In genomic region chr1:207022996-207023679, GRCh38 we compare ENCODE assay signal across 23 cellular contexts. TPM values are rescaled to one million over a fixed set of nuclear protein-coding genes. Genes with fewer than 3 reads are reported as not detected.
DNase-seq lines count a peak whose midpoint lies in the region; ATAC-seq, FAIRE-seq and TF ChIP-seq lines count a peak whose summit lies in the region.
"Had no signal": no experiment of that assay in that cellular context is flagged by ENCODE, and none has a peak within 500 bp of the region (broad histone marks: within the 10 kb centered on the region; RNA-seq: fewer than 3 reads in every experiment).

No MANE protein-coding gene starts in this region.

- H3K36me3 ChIP-seq in RWPE2 (ENCODE audit: low read depth), result peaks cover 70% of the 10 kb centered on the region
- no peaks in the 10 kb centered on the region for H3K36me3 ChIP-seq in osteoblast (ENCODE audit: insufficient read depth, low read length)
- H3K36me3 ChIP-seq: cardiac muscle cell, neutrophil, SJSA1 had no signal

- no peaks in the 10 kb centered on the region for H3K4me1 Mint-ChIP-seq in stimulated activated memory B cell treated with anti-CD40 and anti-IgM and Interleukin-4, amounts not matched to agents 10 μg/mL and 1 μg/mL and 100 μg/mL, for 72 hours
- H3K4me1 Mint-ChIP-seq: CD4-positive, CD25-positive, alpha-beta regulatory T cell had no signal

- H3K4me2 ChIP-seq in A549 (no peak overlapping the region), osteoblast (ENCODE audit: insufficient read depth, low read length) (no peak overlapping the region)

- H3K36me3 Mint-ChIP-seq in stimulated activated memory B cell treated with anti-CD40 and anti-IgM and Interleukin-4, amounts not matched to agents 10 μg/mL and 1 μg/mL and 100 μg/mL, for 72 hours, result no peaks in the 10 kb centered on the region
- H3K36me3 Mint-ChIP-seq: CD4-positive, CD25-positive, alpha-beta regulatory T cell had no signal

- TF ChIP-seq POLR2A in A549 (IDR thresholded peaks at IDR 0.05; ENCODE audit: low read length), result no peak

- CTCF ChIA-PET in A549 (lab: Yijun Ruan, JAX), result interaction anchor here (0.6 to 4.1 kb wide), 9 partner anchors 9 to 300 kb away, joined by 3 to 17 read pairs (median 5); partner anchors contain the start of gene C1orf116

- H3K9me3 ChIP-seq in A549, result no peaks in the 10 kb centered on the region
- H3K9me3 ChIP-seq in RWPE2 (ENCODE audit: severe bottlenecking), result no peaks in the 10 kb centered on the region
- no peaks in the 10 kb centered on the region for H3K9me3 ChIP-seq in osteoblast (ENCODE audit: low read depth, low read length)
- H3K9me3 ChIP-seq: mucosa of descending colon, neutrophil, SJSA1 had no signal

- DNase-seq in A549 (ENCODE audit: low read depth in 1 of 2, low spot score in 1 of 2) (no peak), RWPE2 (ENCODE audit: low spot score) (no peak), foreskin keratinocyte (no peak), osteoblast (ENCODE audit: insufficient read length, low spot score, missing footprints) (peak; percentile 13), GF-D8 (lab: John Stamatoyannopoulos, UW) (no peak), 8988T (no peak)
- DNase-seq: activated CD8-positive, alpha-beta memory T cell treated with anti-CD3 and anti-CD28 coated beads, Interleukin-2, amount 50 U/mL, for 4 hours; activated effector memory CD4-positive, alpha-beta T cell treated with anti-CD3 and anti-CD28 coated beads, Interleukin-2, amount 50 U/mL, for 16 hours; CD4-positive, CD25-positive, alpha-beta regulatory T cell; DMS153; foreskin melanocyte; mucosa of descending colon; NCI-H146; NCI-H2171; NCI-H69 had no signal

- H3K4me1 ChIP-seq in A549 (peaks cover 93% of the 10 kb centered on the region), RWPE2 (ENCODE audit: insufficient read depth, poor library complexity, severe bottlenecking) (peaks cover 71% of the 10 kb centered on the region), foreskin keratinocyte (peaks cover 67% of the 10 kb centered on the region), osteoblast (ENCODE audit: insufficient read depth, low read length) (peaks cover 52% of the 10 kb centered on the region)

- TF ChIP-seq RAD21 in A549 (conservative IDR thresholded peaks at IDR 0.05 in 1 of 2, IDR thresholded peaks at IDR 0.05 in 1 of 2), result no peak

- no peaks in the 10 kb centered on the region for H3K27me3 ChIP-seq in RWPE2 (ENCODE audit: insufficient read depth, poor library complexity, severe bottlenecking)
- no peaks in the 10 kb centered on the region for H3K27me3 ChIP-seq in foreskin keratinocyte
- no peaks in the 10 kb centered on the region for H3K27me3 ChIP-seq in osteoblast (ENCODE audit: insufficient read depth, low read length)
- H3K27me3 ChIP-seq: cardiac muscle cell, neutrophil, SJSA1 had no signal

- 96% methylated on average over 5 of the region's 8 CpGs for WGBS in A549 (ENCODE audit: missing lambda C conversion rate)

- POLR2A ChIA-PET in A549 (lab: Yijun Ruan, JAX), result no interaction called here

- H3K27ac Mint-ChIP-seq in stimulated activated memory B cell treated with anti-CD40 and anti-IgM and Interleukin-4, amounts not matched to agents 10 μg/mL and 1 μg/mL and 100 μg/mL, for 72 hours, result no peak overlapping the region
- H3K27ac Mint-ChIP-seq: CD4-positive, CD25-positive, alpha-beta regulatory T cell; T-helper 1 cell treated with Interleukin-12 subunit alpha and Interleukin-12 subunit beta and Interleukin-4 antibody, amounts not matched to agents 30 μg/mL and 1 μg/mL, for 36 hours had no signal

- H3K4me3 ChIP-seq in A549, result no peak overlapping the region
- H3K4me3 ChIP-seq in RWPE2 (ENCODE audit: severe bottlenecking), result no peak overlapping the region
- H3K4me3 ChIP-seq in osteoblast (ENCODE audit: insufficient read depth, low read length), result no peak overlapping the region
- H3K4me3 ChIP-seq: cardiac muscle cell, mucosa of descending colon, SJSA1 had no signal

- no peaks in the 10 kb centered on the region for H3K9me3 Mint-ChIP-seq in stimulated activated memory B cell treated with anti-CD40 and anti-IgM and Interleukin-4, amounts not matched to agents 10 μg/mL and 1 μg/mL and 100 μg/mL, for 72 hours
- H3K9me3 Mint-ChIP-seq: T-helper 1 cell treated with Interleukin-12 subunit alpha and Interleukin-12 subunit beta and Interleukin-4 antibody, amounts not matched to agents 30 μg/mL and 1 μg/mL, for 36 hours had no signal

- H2AFZ ChIP-seq in osteoblast (ENCODE audit: low read length), result no peak overlapping the region

- H4K20me1 ChIP-seq in osteoblast (ENCODE audit: insufficient read depth, low read length), result no peaks in the 10 kb centered on the region

- no peak for TF ChIP-seq CTCF in A549 (IDR thresholded peaks at IDR 0.05)
- no peak for TF ChIP-seq CTCF in RWPE2 (IDR thresholded peaks at IDR 0.05; ENCODE audit: poor library complexity, severe bottlenecking)
- no peak for TF ChIP-seq CTCF in foreskin keratinocyte (conservative IDR thresholded peaks at IDR 0.05)
- TF ChIP-seq CTCF in osteoblast (IDR thresholded peaks at IDR 0.05; ENCODE audit: extremely low read depth, low read depth, low read length), result no peak

- no peak for ATAC-seq in A549
- ATAC-seq in RWPE2 (ENCODE audit: low read depth), result no peak
- no peak for ATAC-seq in foreskin keratinocyte
- ATAC-seq in stimulated activated memory B cell treated with anti-CD40 and anti-IgM and Interleukin-4, amounts not matched to agents 10 μg/mL and 1 μg/mL and 100 μg/mL, for 72 hours, result no peak
- ATAC-seq in HG03565 (IDR thresholded peaks at IDR 0.05; ENCODE audit: unreplicated experiment), result no peak
- ATAC-seq: mucosa of descending colon had no signal

- FAIRE-seq in A549 (lab: Jason Lieb, UNC), result no peak
- FAIRE-seq: GM12891 had no signal

- H3K27me3 Mint-ChIP-seq in stimulated activated memory B cell treated with anti-CD40 and anti-IgM and Interleukin-4, amounts not matched to agents 10 μg/mL and 1 μg/mL and 100 μg/mL, for 72 hours, result peaks cover 72% of the 10 kb centered on the region

- peak overlapping the region; percentile 86 to 89; a peak in 4 of 6 replicates for H3K27ac ChIP-seq in A549
- H3K27ac ChIP-seq in RWPE2 (ENCODE audit: poor library complexity, severe bottlenecking), result peak overlapping the region; percentile 97
- H3K27ac ChIP-seq in foreskin keratinocyte, result peak overlapping the region; percentile 93
- H3K27ac ChIP-seq in osteoblast (ENCODE audit: low read depth, low read length), result no peak overlapping the region
- H3K27ac ChIP-seq: neutrophil, SJSA1 had no signal

- no peak for TF ChIP-seq EP300 in A549 (IDR thresholded peaks at IDR 0.05)

- H3K79me2 ChIP-seq in osteoblast (ENCODE audit: insufficient read depth, low read length), result no peaks in the 10 kb centered on the region

- H3K4me3 Mint-ChIP-seq in stimulated activated memory B cell treated with anti-CD40 and anti-IgM and Interleukin-4, amounts not matched to agents 10 μg/mL and 1 μg/mL and 100 μg/mL, for 72 hours, result no peak overlapping the region
- H3K4me3 Mint-ChIP-seq: CD4-positive, CD25-positive, alpha-beta regulatory T cell; T-helper 1 cell treated with Interleukin-12 subunit alpha and Interleukin-12 subunit beta and Interleukin-4 antibody, amounts not matched to agents 30 μg/mL and 1 μg/mL, for 36 hours had no signal

TF ChIP-seq in A549, 52 proteins besides CTCF, POLR2A, EP300 and RAD21 (continues in another document):
- no peak for TF ChIP-seq HMGXB4 (CRISPR knock-in tag; IDR thresholded peaks at IDR 0.05; ENCODE audit: borderline replicate concordance)

RNA-seq across cellular contexts. Expression of gene C1orf116, which starts 9.4 kb away (rescaled TPM):
- polyA plus RNA-seq in A549 (2011; rRNA removed), result 2.0 and 2.2 TPM in 2 replicates
- 1.2 TPM in 2 replicates for polyA plus RNA-seq in A549 (2012; cell fraction: cytosol; rRNA removed)
- polyA plus RNA-seq in A549 (2012; cell fraction: nucleus; rRNA removed), result 1.9 and 2.7 TPM in 2 replicates
- polyA plus RNA-seq in A549 (2017; fragmentation: RNase III; extraction: RNeasy Plus Mini Kit Qiagen cat#74134 plus additional on column Dnase treatment), result 3.2 to 3.6 TPM (median 3.4 TPM) in 3 replicates
- 2.9 and 3.7 TPM in 2 replicates for polyA minus RNA-seq in A549 (2011; rRNA and poly(A)+ RNA removed)
- 76.9 and 78.2 TPM in 2 replicates for total RNA-seq in foreskin keratinocyte
- polyA plus RNA-seq in foreskin keratinocyte, result 56.6 and 69.5 TPM in 2 replicates
- not detected in 2 replicates for total RNA-seq in osteoblast
- total RNA-seq: dermis microvascular lymphatic vessel endothelial cell had no signal
- polyA plus RNA-seq: CD4-positive, CD25-positive, alpha-beta regulatory T cell had no signal

RNA-seq across cellular contexts. Expression of gene YOD1, which starts 27.9 kb away (rescaled TPM):
- polyA plus RNA-seq in A549 (2011; rRNA removed) (6.9 and 7.0 TPM in 2 replicates), A549 (2017; fragmentation: RNase III; extraction: RNeasy Plus Mini Kit Qiagen cat#74134 plus additional on column Dnase treatment) (9.5 to 10.3 TPM (median 10.3 TPM) in 3 replicates), foreskin keratinocyte (1.8 and 2.3 TPM in 2 replicates)
- 1.5 and 1.7 TPM in 2 replicates for polyA plus RNA-seq in A549 (2012; cell fraction: cytosol; rRNA removed)
- 1.7 and 2.2 TPM in 2 replicates for polyA plus RNA-seq in A549 (2012; cell fraction: nucleus; rRNA removed)
- 5.5 and 5.7 TPM in 2 replicates for polyA minus RNA-seq in A549 (2011; rRNA and poly(A)+ RNA removed)
- total RNA-seq in foreskin keratinocyte (9.3 and 9.6 TPM in 2 replicates), osteoblast (8.0 and 8.3 TPM in 2 replicates)

RNA-seq across cellular contexts. Expression of gene PFKFB2, which starts 29.9 kb away (rescaled TPM):
- polyA plus RNA-seq in A549 (2011; rRNA removed) (6.8 and 7.4 TPM in 2 replicates), A549 (2017; fragmentation: RNase III; extraction: RNeasy Plus Mini Kit Qiagen cat#74134 plus additional on column Dnase treatment) (7.6 to 8.4 TPM (median 8.1 TPM) in 3 replicates), foreskin keratinocyte (2.6 and 3.1 TPM in 2 replicates)
- polyA plus RNA-seq in A549 (2012; cell fraction: cytosol; rRNA removed), result 2.1 and 2.2 TPM in 2 replicates
- 3.5 and 5.4 TPM in 2 replicates for polyA plus RNA-seq in A549 (2012; cell fraction: nucleus; rRNA removed)
- 5.9 and 6.8 TPM in 2 replicates for polyA minus RNA-seq in A549 (2011; rRNA and poly(A)+ RNA removed)
- total RNA-seq in foreskin keratinocyte (12.1 and 12.5 TPM in 2 replicates), osteoblast (14.5 and 17.7 TPM in 2 replicates)

RNA-seq across cellular contexts. Expression of gene FCAMR, which starts 52.9 kb away (rescaled TPM):
- polyA plus RNA-seq in A549 (2011; rRNA removed) (not detected in 2 replicates), A549 (2017; fragmentation: RNase III; extraction: RNeasy Plus Mini Kit Qiagen cat#74134 plus additional on column Dnase treatment) (not detected in 3 replicates), foreskin keratinocyte (not detected in 2 replicates)
- polyA plus RNA-seq in A549 (2012; cell fraction: cytosol; rRNA removed), result not detected in 2 replicates
- 0.04 TPM in 1 of 2 replicates, not detected in the other for polyA plus RNA-seq in A549 (2012; cell fraction: nucleus; rRNA removed)
- polyA minus RNA-seq in A549 (2011; rRNA and poly(A)+ RNA removed), result not detected in 2 replicates
- total RNA-seq in foreskin keratinocyte (not detected in 2 replicates), osteoblast (not detected in 2 replicates)
- total RNA-seq: cardiac muscle cell; CD4-positive, CD25-positive, alpha-beta regulatory T cell; dermis microvascular lymphatic vessel endothelial cell; SJSA1 had no signal
- polyA plus RNA-seq: cardiac muscle cell; CD4-positive, CD25-positive, alpha-beta regulatory T cell had no signal

Comparison
In these comparisons a context has a peak if more than half of its experiments do, and no peak if none do; other contexts are left out.
1. RNA of gene C1orf116, which starts 9.4 kb away (total RNA-seq): 76.9 to 78.2 TPM in foreskin keratinocyte; not detected in osteoblast; every median in the first group is over 10 times any median in the second.